In genomic region chr9:128881627-128881883, GRCh38 we compare ENCODE assay signal across 9 cellular contexts. TPM values are rescaled to one million over a fixed set of nuclear protein-coding genes. Genes with fewer than 3 reads are reported as not detected.
DNase-seq lines count a peak whose midpoint lies in the region; ATAC-seq and TF ChIP-seq lines count a peak whose summit lies in the region.
"Had no signal": no experiment of that assay in that cellular context is flagged by ENCODE, and none has a peak within 500 bp of the region (broad histone marks: within the 10 kb centered on the region; RNA-seq: fewer than 3 reads in every experiment).

No MANE protein-coding gene starts in this region.

- H3K36me3 ChIP-seq in left lung (peaks cover 0 to 26% of the 10 kb centered on the region in 2 donors), tibial nerve (peaks cover 0 to 9% (median 0%) of the 10 kb centered on the region in 3 donors)

- no peak for TF ChIP-seq EP300 in tibial nerve (IDR thresholded peaks at IDR 0.05)

- CTCF ChIA-PET in activated CD4-positive, alpha-beta T cell treated with anti-CD3 and anti-CD28 coated beads for 36 hours (lab: Charles Lee): interaction anchor here (0.6 to 5.7 kb wide), 4 partner anchors 19 to 166 kb away, joined by 3 to 29 read pairs (median 6); no protein-coding TSS in a partner anchor

- peaks cover 54% of the 10 kb centered on the region for H3K4me1 Mint-ChIP-seq in activated CD4-positive, alpha-beta T cell treated with anti-CD3 and anti-CD28 coated beads for 36 hours

- in situ Hi-C loops in astrocyte of the cerebellum (cut with HindIII; ENCODE audit: low sequenced_read_pairs): no loop called here

- peaks cover 13% of the 10 kb centered on the region for H3K36me3 Mint-ChIP-seq in activated CD4-positive, alpha-beta T cell treated with anti-CD3 and anti-CD28 coated beads for 36 hours (ENCODE audit: low read depth)

- TF ChIP-seq POLR2A in tibial nerve (IDR thresholded peaks at IDR 0.05): no peak

- H3K9me3 Mint-ChIP-seq in activated CD4-positive, alpha-beta T cell treated with anti-CD3 and anti-CD28 coated beads for 36 hours (ENCODE audit: low read depth): no peaks in the 10 kb centered on the region

- H3K4me1 ChIP-seq in left lung: peaks cover 12 to 50% of the 10 kb centered on the region in 2 donors
- H3K4me1 ChIP-seq in tibial nerve: peaks cover 0 to 54% (median 24%) of the 10 kb centered on the region in 4 donors

- DNase-seq in activated CD4-positive, alpha-beta T cell treated with anti-CD3 and anti-CD28 coated beads for 36 hours: no peak
- DNase-seq in activated CD4-positive, alpha-beta T cell treated with anti-CD3 and anti-CD28 coated beads for 48 hours: no peak
- DNase-seq in astrocyte of the cerebellum (ENCODE audit: low read depth) (no peak), left lung (no peak), tibial nerve (ENCODE audit: low spot score in 2 of 2) (no peak)

- POLR2A ChIA-PET in activated CD4-positive, alpha-beta T cell treated with anti-CD3 and anti-CD28 coated beads for 36 hours (lab: Charles Lee): interaction anchor here (0.6 to 1.0 kb wide), 3 partner anchors 67 to 631 kb away, joined by 3 to 8 read pairs (median 4); no protein-coding TSS in a partner anchor

- H3K27me3 ChIP-seq in left lung (no peaks in the 10 kb centered on the region), tibial nerve (no peaks in the 10 kb centered on the region)

- peak overlapping the region; percentile 88 for H3K27ac Mint-ChIP-seq in activated CD4-positive, alpha-beta T cell treated with anti-CD3 and anti-CD28 coated beads for 36 hours

- no peaks in the 10 kb centered on the region for H3K9me3 ChIP-seq in left lung
- H3K9me3 ChIP-seq in tibial nerve: no peaks in the 10 kb centered on the region

- no peaks in the 10 kb centered on the region for H3K27me3 Mint-ChIP-seq in activated CD4-positive, alpha-beta T cell treated with anti-CD3 and anti-CD28 coated beads for 36 hours

- H3K4me3 Mint-ChIP-seq in activated CD4-positive, alpha-beta T cell treated with anti-CD3 and anti-CD28 coated beads for 36 hours: peak overlapping the region; percentile 94

- H3K27ac ChIP-seq in left lung: peak overlapping the region; percentile 90 to 93
- H3K27ac ChIP-seq in tibial nerve: peak overlapping the region; percentile 69 to 99 (median 96)

- 0 to 1% methylated on average over 20 of the region's 20 CpGs for WGBS in tibial nerve, 2 donors

- intact Hi-C loops in activated CD4-positive, alpha-beta T cell treated with anti-CD3 and anti-CD28 coated beads for 36 hours (cut with DNase I, micrococcal nuclease): loop anchor here (1.0 to 5.0 kb wide), 11 partner anchors 19 to 814 kb away; partner anchors contain the start of genes ENDOG (in 2 of the 2), NAIF1 (in 1 of the 2), NTMT1 (in 1 of the 2) and SH3GLB2 (in 1 of the 2)
- intact Hi-C loops in left lung (cut with DNase I): no loop called here

- H3K4me3 ChIP-seq in astrocyte of the cerebellum (ENCODE audit: low read depth, low read length) (peak overlapping the region; percentile 87), left lung (peak overlapping the region; percentile 93 to 94), tibial nerve (peak overlapping the region; percentile 63 to 96 (median 92))

- ATAC-seq in activated CD4-positive, alpha-beta T cell treated with anti-CD3 and anti-CD28 coated beads for 36 hours: no peak
- ATAC-seq in left lung (peak; percentile 46), GM21381 (IDR thresholded peaks at IDR 0.05; ENCODE audit: unreplicated experiment) (no peak), GM18517 (IDR thresholded peaks at IDR 0.05; ENCODE audit: unreplicated experiment) (no peak), HG03521 (IDR thresholded peaks at IDR 0.05; ENCODE audit: unreplicated experiment) (no peak)

- no peak for TF ChIP-seq CTCF in astrocyte of the cerebellum (IDR thresholded peaks at IDR 0.05; ENCODE audit: low read depth, low read length, missing control alignments)
- no peak for TF ChIP-seq CTCF in left lung (IDR thresholded peaks at IDR 0.05)
- TF ChIP-seq CTCF in tibial nerve (IDR thresholded peaks at IDR 0.05): no peak

RNA-seq across cellular contexts. Expression of gene KYAT1, which starts 0.2 kb away (rescaled TPM):
- 10 to 100 TPM; 14.8 to 18.5 TPM for total RNA-seq in activated CD4-positive, alpha-beta T cell treated with anti-CD3 and anti-CD28 coated beads for 36 hours
- 1 to 10 TPM; 6.2 to 7.4 TPM for total RNA-seq in left lung
- total RNA-seq in tibial nerve: 1 to 10 TPM; 7.4 to 9.0 (median 8.6) TPM

RNA-seq across cellular contexts. Expression of gene LRRC8A, which starts 0.4 kb away (rescaled TPM):
- total RNA-seq in activated CD4-positive, alpha-beta T cell treated with anti-CD3 and anti-CD28 coated beads for 36 hours: 10 to 100 TPM; 14.9 to 15.5 TPM
- total RNA-seq in left lung (10 to 100 TPM; 61.9 to 70.6 TPM), tibial nerve (10 to 100 TPM; 65.1 to 94.7 (median 81.1) TPM)

RNA-seq across cellular contexts. Expression of gene PHYHD1, which starts 39.2 kb away (rescaled TPM):
- total RNA-seq in activated CD4-positive, alpha-beta T cell treated with anti-CD3 and anti-CD28 coated beads for 36 hours: under 1 TPM; 0.21 to 0.44 TPM
- total RNA-seq in left lung (10 to 100 TPM; 32.6 to 49.4 TPM), tibial nerve (10 to 100 TPM; 37.8 to 55.3 (median 45.8) TPM)
- total RNA-seq: Daoy had no signal

RNA-seq across cellular contexts. Expression of gene SPOUT1, which starts 52.0 kb away (rescaled TPM):
- 10 to 100 TPM; 87.9 to 92.9 TPM for total RNA-seq in activated CD4-positive, alpha-beta T cell treated with anti-CD3 and anti-CD28 coated beads for 36 hours
- total RNA-seq in left lung: 10 to 100 TPM; 40.5 to 49.3 TPM
- 10 to 100 TPM; 26.4 to 71.7 (median 39.0) TPM for total RNA-seq in tibial nerve

Comparison
In these comparisons a context has a peak if more than half of its experiments do, and no peak if none do; other contexts are left out.
1. RNA of gene PHYHD1, which starts 39.2 kb away (total RNA-seq): 32.6 to 49.4 TPM in left lung and 37.8 to 55.3 TPM in tibial nerve; 0.21 to 0.44 TPM in activated CD4-positive, alpha-beta T cell treated with anti-CD3 and anti-CD28 coated beads for 36 hours; every median in the first group is over 10 times any median in the second.
2. intact Hi-C loops: an anchor here in activated CD4-positive, alpha-beta T cell treated with anti-CD3 and anti-CD28 coated beads for 36 hours (1.0 to 5.0 kb wide); none called in left lung.
3. Peak in every context shown above with its lines, with median percentiles within 50 percentile points of each other: H3K4me3 ChIP-seq.